Comparison of ENCODE assay signal across 1 cellular context in genomic region chr16:405548-406506, GRCh38.
A peak's percentile ranks its signal among the peaks of the same experiment; 100 is the strongest.
TF ChIP-seq lines count a peak whose summit lies in the region.

No MANE protein-coding gene starts in this region.

TF ChIP-seq in K562, 482 proteins besides CTCF, POLR2A, EP300 and RAD21 (continued from another document):
- TF ChIP-seq FUS (optimal IDR thresholded peaks at IDR 0.05; ENCODE audit: low read depth, low read length) (no peak), TCF3 (CRISPR knock-in tag; IDR thresholded peaks at IDR 0.05) (0 out of 2 replicates have a peak, but pooled peaks have one; percentile 15), ELF2 (CRISPR knock-in tag; IDR thresholded peaks at IDR 0.05) (no peak), MECOM (CRISPR knock-in tag; IDR thresholded peaks at IDR 0.05) (0 out of 2 replicates have a peak, but pooled peaks have one; percentile 50), EP400 (IDR thresholded peaks at IDR 0.05) (peak; percentile 77; the same call in 1 of the 2 replicates), CEBPB (tag; IDR thresholded peaks at IDR 0.05) (peak; percentile 98), ARID1B (IDR thresholded peaks at IDR 0.05) (peak; percentile 73), CEBPG (CRISPR knock-in tag; IDR thresholded peaks at IDR 0.05) (no peak), CEBPG (tag; conservative IDR thresholded peaks at IDR 0.05 in 1 of 2, IDR thresholded peaks at IDR 0.05 in 1 of 2) (peak; percentile 55 to 63; a peak in 3 of 4 replicates), ZNF408 (CRISPR knock-in tag; IDR thresholded peaks at IDR 0.05; ENCODE audit: low read depth) (no peak), NRF1 (conservative IDR thresholded peaks at IDR 0.05 in 1 of 2, IDR thresholded peaks at IDR 0.05 in 1 of 2) (0 out of 4 replicates have a peak, but pooled peaks of 1 of the 2 experiments have one; percentile 6), RFX7 (CRISPR knock-in tag; IDR thresholded peaks at IDR 0.05) (no peak)
- TF ChIP-seq, protein P1, sequence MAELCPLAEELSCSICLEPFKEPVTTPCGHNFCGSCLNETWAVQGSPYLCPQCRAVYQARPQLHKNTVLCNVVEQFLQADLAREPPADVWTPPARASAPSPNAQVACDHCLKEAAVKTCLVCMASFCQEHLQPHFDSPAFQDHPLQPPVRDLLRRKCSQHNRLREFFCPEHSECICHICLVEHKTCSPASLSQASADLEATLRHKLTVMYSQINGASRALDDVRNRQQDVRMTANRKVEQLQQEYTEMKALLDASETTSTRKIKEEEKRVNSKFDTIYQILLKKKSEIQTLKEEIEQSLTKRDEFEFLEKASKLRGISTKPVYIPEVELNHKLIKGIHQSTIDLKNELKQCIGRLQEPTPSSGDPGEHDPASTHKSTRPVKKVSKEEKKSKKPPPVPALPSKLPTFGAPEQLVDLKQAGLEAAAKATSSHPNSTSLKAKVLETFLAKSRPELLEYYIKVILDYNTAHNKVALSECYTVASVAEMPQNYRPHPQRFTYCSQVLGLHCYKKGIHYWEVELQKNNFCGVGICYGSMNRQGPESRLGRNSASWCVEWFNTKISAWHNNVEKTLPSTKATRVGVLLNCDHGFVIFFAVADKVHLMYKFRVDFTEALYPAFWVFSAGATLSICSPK (IDR thresholded peaks at IDR 0.05; ENCODE audit: borderline replicate concordance): no peak
- TF ChIP-seq, protein P2, sequence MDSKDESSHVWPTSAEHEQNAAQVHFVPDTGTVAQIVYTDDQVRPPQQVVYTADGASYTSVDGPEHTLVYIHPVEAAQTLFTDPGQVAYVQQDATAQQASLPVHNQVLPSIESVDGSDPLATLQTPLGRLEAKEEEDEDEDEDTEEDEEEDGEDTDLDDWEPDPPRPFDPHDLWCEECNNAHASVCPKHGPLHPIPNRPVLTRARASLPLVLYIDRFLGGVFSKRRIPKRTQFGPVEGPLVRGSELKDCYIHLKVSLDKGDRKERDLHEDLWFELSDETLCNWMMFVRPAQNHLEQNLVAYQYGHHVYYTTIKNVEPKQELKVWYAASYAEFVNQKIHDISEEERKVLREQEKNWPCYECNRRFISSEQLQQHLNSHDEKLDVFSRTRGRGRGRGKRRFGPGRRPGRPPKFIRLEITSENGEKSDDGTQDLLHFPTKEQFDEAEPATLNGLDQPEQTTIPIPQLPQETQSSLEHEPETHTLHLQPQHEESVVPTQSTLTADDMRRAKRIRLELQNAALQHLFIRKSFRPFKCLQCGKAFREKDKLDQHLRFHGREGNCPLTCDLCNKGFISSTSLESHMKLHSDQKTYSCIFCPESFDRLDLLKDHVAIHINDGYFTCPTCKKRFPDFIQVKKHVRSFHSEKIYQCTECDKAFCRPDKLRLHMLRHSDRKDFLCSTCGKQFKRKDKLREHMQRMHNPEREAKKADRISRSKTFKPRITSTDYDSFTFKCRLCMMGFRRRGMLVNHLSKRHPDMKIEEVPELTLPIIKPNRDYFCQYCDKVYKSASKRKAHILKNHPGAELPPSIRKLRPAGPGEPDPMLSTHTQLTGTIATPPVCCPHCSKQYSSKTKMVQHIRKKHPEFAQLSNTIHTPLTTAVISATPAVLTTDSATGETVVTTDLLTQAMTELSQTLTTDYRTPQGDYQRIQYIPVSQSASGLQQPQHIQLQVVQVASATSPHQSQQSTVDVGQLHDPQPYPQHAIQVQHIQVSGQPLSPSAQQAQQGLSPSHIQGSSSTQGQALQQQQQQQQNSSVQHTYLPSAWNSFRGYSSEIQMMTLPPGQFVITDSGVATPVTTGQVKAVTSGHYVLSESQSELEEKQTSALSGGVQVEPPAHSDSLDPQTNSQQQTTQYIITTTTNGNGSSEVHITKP (IDR thresholded peaks at IDR 0.05; ENCODE audit: partially characterized antibody): peak; percentile 38
